8 cellular contexts compared by ENCODE assay signal in genomic region chr1:19596065-19596718, GRCh38. TPM values are rescaled to one million over a fixed set of nuclear protein-coding genes. Genes with fewer than 3 reads are reported as not detected.
DNase-seq lines count a peak whose midpoint lies in the region; ATAC-seq and TF ChIP-seq lines count a peak whose summit lies in the region.

No MANE protein-coding gene starts in this region.

- ATAC-seq in HCT116 (peak; percentile 39), natural killer cell (no peak), HG03565 (IDR thresholded peaks at IDR 0.05; ENCODE audit: unreplicated experiment) (no peak)

- H3K4me1 ChIP-seq in HCT116 (ENCODE audit: control insufficient read depth in 1 of 2, insufficient read depth in 2 of 2, low read length in 2 of 2), result peaks cover 3 to 21% of the 10 kb centered on the region in 2 experiments; a peak in 3 of 4 replicates
- H3K4me1 ChIP-seq in SJCRH30, result peaks cover 4% of the 10 kb centered on the region; the same call in 1 of the 2 replicates
- H3K4me1 ChIP-seq in esophagus (ENCODE audit: control insufficient read depth in 2 of 2, insufficient read depth in 2 of 2, low read length in 1 of 2), result peaks cover 0 to 6% of the 10 kb centered on the region in 2 donors

- DNase-seq in AG09309 (ENCODE audit: low read depth) (no peak), HCT116 (ENCODE audit: low read depth, low spot score) (no peak), SJCRH30 (peak; percentile 75 to 86), natural killer cell (no peak), G401 (ENCODE audit: low spot score) (no peak), islet precursor cell (no peak)

- peaks cover 4% of the 10 kb centered on the region; the same call in 1 of the 2 replicates for H4K20me1 ChIP-seq in HCT116 (ENCODE audit: insufficient read depth)

- H3K27me3 ChIP-seq in HCT116 (ENCODE audit: insufficient read depth, low read length) (no peaks in the 10 kb centered on the region), SJCRH30 (no peaks in the 10 kb centered on the region), esophagus (ENCODE audit: control insufficient read depth in 1 of 2, insufficient read depth in 2 of 2, low read length in 2 of 2) (no peaks in the 10 kb centered on the region)

- CTCF ChIA-PET in HCT116 (lab: Charles Lee), result interaction anchor here (1.0 to 1.4 kb wide), 5 partner anchors 12 to 58 kb away, joined by 3 to 7 read pairs (median 3); no protein-coding TSS in a partner anchor

- peak overlapping the region; percentile 77 for H3K4me3 ChIP-seq in AG09309 (ENCODE audit: control insufficient read depth, low read depth, low read length)
- H3K4me3 ChIP-seq in HCT116 (replicated peaks in 1 of 2; ENCODE audit: low read depth in 1 of 2, low read length in 2 of 2), result peak overlapping the region; percentile 89 to 94
- H3K4me3 ChIP-seq in SJCRH30, result peak overlapping the region; percentile 92
- H3K4me3 ChIP-seq in esophagus (ENCODE audit: low read depth in 1 of 2, low read length in 2 of 2), result peak overlapping the region; percentile 94 to 95

- WGBS in esophagus, 2 donors, result 5% methylated on average over 11 of the region's 11 CpGs

- peak overlapping the region; percentile 83 for H3K4me2 ChIP-seq in HCT116 (ENCODE audit: low read length)

- peaks cover 44% of the 10 kb centered on the region for H3K79me2 ChIP-seq in HCT116 (ENCODE audit: insufficient read depth, low read length)

- H3K27me3 Mint-ChIP-seq in natural killer cell (ENCODE audit: low read depth in 2 of 2), result no peaks in the 10 kb centered on the region

- no peaks in the 10 kb centered on the region for H3K9me3 Mint-ChIP-seq in natural killer cell

- peak overlapping the region; percentile 80 for H3K27ac ChIP-seq in HCT116 (ENCODE audit: low read depth, low read length)
- peak overlapping the region; percentile 93 for H3K27ac ChIP-seq in SJCRH30
- H3K27ac ChIP-seq in esophagus (ENCODE audit: low read depth in 2 of 2, low read length in 1 of 2), result peak overlapping the region; percentile 92 to 97

- no peak for TF ChIP-seq RAD21 in HCT116 (IDR thresholded peaks at IDR 0.05; ENCODE audit: low read depth)

- RAD21 ChIA-PET in HCT116 (lab: Charles Lee; ENCODE audit: low non-redundant PET in 1 of 2, low total read pairs in 2 of 2, uncharacterized antibody in 2 of 2, unreplicated experiment in 2 of 2), result no interaction called here

- H3K9me3 ChIP-seq in HCT116 (ENCODE audit: control insufficient read depth in 1 of 2, insufficient read depth in 1 of 2, low read depth in 1 of 2, low read length in 2 of 2) (no peaks in the 10 kb centered on the region), SJCRH30 (replicated peaks) (no peaks in the 10 kb centered on the region), esophagus (ENCODE audit: control insufficient read depth in 2 of 2, insufficient read depth in 1 of 2, low read depth in 1 of 2, low read length in 1 of 2) (no peaks in the 10 kb centered on the region)

- POLR2A ChIA-PET in HCT116 (lab: Charles Lee), result interaction anchor here (0.9 to 1.9 kb wide), 2 partner anchors 47 to 104 kb away, joined by 3 to 6 read pairs; no protein-coding TSS in a partner anchor

- H2AFZ ChIP-seq in HCT116 (ENCODE audit: low read depth, low read length, poor library complexity, severe bottlenecking), result peak overlapping the region; percentile 18

- in situ Hi-C loops in G401 (cut with HindIII; ENCODE audit: low sequenced_read_pairs), result loop anchor here (25.0 kb wide), 1 partner anchor 209 kb away; no protein-coding TSS in a partner anchor

- intact Hi-C loops in HCT116 (cut with micrococcal nuclease), result loop anchor here (5.0 kb wide), 2 partner anchors 46 to 114 kb away; partner anchors contain the start of gene NBL1
- intact Hi-C loops in natural killer cell (cut with micrococcal nuclease), result loop anchor here (2.0 to 5.0 kb wide), 4 partner anchors 51 to 204 kb away; partner anchors contain the start of gene CAPZB

- BruUV-seq in HCT116 (replicated peaks; lab: Mats Ljungman, UMichigan), result TSS peak; percentile 96

- peak overlapping the region; percentile 100 for H3K4me3 Mint-ChIP-seq in natural killer cell

- H3K36me3 ChIP-seq in HCT116 (ENCODE audit: control insufficient read depth in 1 of 2, insufficient read depth in 2 of 2, low read length in 2 of 2) (no peaks in the 10 kb centered on the region), SJCRH30 (no peaks in the 10 kb centered on the region), esophagus (ENCODE audit: control insufficient read depth in 2 of 2, insufficient read depth in 2 of 2, low read length in 1 of 2) (peaks cover 0 to 3% of the 10 kb centered on the region in 2 donors)

- TF ChIP-seq POLR2A in HCT116 (IDR thresholded peaks at IDR 0.05; ENCODE audit: borderline replicate concordance, extremely low read depth, insufficient read depth, insufficient read length), result no peak

- no peaks in the 10 kb centered on the region for H3K9me2 ChIP-seq in HCT116 (ENCODE audit: insufficient read depth)

- peak overlapping the region; percentile 98 to 100 for H3K27ac Mint-ChIP-seq in natural killer cell

- TF ChIP-seq CTCF in AG09309 (IDR thresholded peaks at IDR 0.05; ENCODE audit: control insufficient read depth, insufficient read depth, low read depth, low read length, missing control alignments) (no peak), HCT116 (IDR thresholded peaks at IDR 0.05 in 2 of 3, conservative IDR thresholded peaks at IDR 0.05 in 1 of 3; ENCODE audit: borderline replicate concordance in 1 of 3, insufficient read depth in 1 of 3, low read depth in 2 of 3, low read length in 2 of 3) (no peak), natural killer cell (IDR thresholded peaks at IDR 0.05) (no peak)

- no peaks in the 10 kb centered on the region for H3K36me3 Mint-ChIP-seq in natural killer cell

- peaks cover 39 to 40% of the 10 kb centered on the region in 2 donors for H3K4me1 Mint-ChIP-seq in natural killer cell

- peak overlapping the region; percentile 94 for H3K9ac ChIP-seq in HCT116 (ENCODE audit: low read length)

TF ChIP-seq in HCT116, 20 proteins besides CTCF, POLR2A, EP300 and RAD21 (continues in another document):
- TF ChIP-seq SP1 (IDR thresholded peaks at IDR 0.05; ENCODE audit: low read depth), result no peak
- TF ChIP-seq FOSL1 (IDR thresholded peaks at IDR 0.05; ENCODE audit: low read depth), result no peak
- TF ChIP-seq EZH2phosphoT487 (IDR thresholded peaks at IDR 0.05; ENCODE audit: borderline replicate concordance), result no peak
- TF ChIP-seq CEBPB (IDR thresholded peaks at IDR 0.05; ENCODE audit: low read depth), result no peak
- TF ChIP-seq ELF1 (IDR thresholded peaks at IDR 0.05; ENCODE audit: borderline replicate concordance, low read depth), result no peak
- no peak for TF ChIP-seq EZH2 (IDR thresholded peaks at IDR 0.05)
- TF ChIP-seq, protein P1, sequence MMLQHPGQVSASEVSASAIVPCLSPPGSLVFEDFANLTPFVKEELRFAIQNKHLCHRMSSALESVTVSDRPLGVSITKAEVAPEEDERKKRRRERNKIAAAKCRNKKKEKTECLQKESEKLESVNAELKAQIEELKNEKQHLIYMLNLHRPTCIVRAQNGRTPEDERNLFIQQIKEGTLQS (IDR thresholded peaks at IDR 0.05), result no peak
- TF ChIP-seq ZFX (IDR thresholded peaks at IDR 0.05), result no peak
- TF ChIP-seq, protein P2, sequence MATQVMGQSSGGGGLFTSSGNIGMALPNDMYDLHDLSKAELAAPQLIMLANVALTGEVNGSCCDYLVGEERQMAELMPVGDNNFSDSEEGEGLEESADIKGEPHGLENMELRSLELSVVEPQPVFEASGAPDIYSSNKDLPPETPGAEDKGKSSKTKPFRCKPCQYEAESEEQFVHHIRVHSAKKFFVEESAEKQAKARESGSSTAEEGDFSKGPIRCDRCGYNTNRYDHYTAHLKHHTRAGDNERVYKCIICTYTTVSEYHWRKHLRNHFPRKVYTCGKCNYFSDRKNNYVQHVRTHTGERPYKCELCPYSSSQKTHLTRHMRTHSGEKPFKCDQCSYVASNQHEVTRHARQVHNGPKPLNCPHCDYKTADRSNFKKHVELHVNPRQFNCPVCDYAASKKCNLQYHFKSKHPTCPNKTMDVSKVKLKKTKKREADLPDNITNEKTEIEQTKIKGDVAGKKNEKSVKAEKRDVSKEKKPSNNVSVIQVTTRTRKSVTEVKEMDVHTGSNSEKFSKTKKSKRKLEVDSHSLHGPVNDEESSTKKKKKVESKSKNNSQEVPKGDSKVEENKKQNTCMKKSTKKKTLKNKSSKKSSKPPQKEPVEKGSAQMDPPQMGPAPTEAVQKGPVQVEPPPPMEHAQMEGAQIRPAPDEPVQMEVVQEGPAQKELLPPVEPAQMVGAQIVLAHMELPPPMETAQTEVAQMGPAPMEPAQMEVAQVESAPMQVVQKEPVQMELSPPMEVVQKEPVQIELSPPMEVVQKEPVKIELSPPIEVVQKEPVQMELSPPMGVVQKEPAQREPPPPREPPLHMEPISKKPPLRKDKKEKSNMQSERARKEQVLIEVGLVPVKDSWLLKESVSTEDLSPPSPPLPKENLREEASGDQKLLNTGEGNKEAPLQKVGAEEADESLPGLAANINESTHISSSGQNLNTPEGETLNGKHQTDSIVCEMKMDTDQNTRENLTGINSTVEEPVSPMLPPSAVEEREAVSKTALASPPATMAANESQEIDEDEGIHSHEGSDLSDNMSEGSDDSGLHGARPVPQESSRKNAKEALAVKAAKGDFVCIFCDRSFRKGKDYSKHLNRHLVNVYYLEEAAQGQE (IDR thresholded peaks at IDR 0.05; ENCODE audit: low read depth), result no peak
- TF ChIP-seq ZNF274 (IDR thresholded peaks at IDR 0.05; ENCODE audit: low read depth, low read length), result no peak
- TF ChIP-seq, protein P3, sequence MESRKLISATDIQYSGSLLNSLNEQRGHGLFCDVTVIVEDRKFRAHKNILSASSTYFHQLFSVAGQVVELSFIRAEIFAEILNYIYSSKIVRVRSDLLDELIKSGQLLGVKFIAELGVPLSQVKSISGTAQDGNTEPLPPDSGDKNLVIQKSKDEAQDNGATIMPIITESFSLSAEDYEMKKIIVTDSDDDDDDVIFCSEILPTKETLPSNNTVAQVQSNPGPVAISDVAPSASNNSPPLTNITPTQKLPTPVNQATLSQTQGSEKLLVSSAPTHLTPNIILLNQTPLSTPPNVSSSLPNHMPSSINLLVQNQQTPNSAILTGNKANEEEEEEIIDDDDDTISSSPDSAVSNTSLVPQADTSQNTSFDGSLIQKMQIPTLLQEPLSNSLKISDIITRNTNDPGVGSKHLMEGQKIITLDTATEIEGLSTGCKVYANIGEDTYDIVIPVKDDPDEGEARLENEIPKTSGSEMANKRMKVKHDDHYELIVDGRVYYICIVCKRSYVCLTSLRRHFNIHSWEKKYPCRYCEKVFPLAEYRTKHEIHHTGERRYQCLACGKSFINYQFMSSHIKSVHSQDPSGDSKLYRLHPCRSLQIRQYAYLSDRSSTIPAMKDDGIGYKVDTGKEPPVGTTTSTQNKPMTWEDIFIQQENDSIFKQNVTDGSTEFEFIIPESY (IDR thresholded peaks at IDR 0.05; ENCODE audit: extremely low read depth, insufficient replicate concordance, low read length), result no peak
- no peak for TF ChIP-seq TCF7L2 (IDR thresholded peaks at IDR 0.05; ENCODE audit: borderline replicate concordance, extremely low read depth, insufficient read depth, insufficient read length)

RNA-seq across cellular contexts. Expression of gene NBL1, which starts 47.9 kb away (rescaled TPM):
- total RNA-seq in HCT116 (2021; ENCODE audit: unreplicated experiment) (75.4 TPM), natural killer cell (10 to 100 TPM; 10.7 to 18.4 (median 11.4) TPM)
- polyA plus RNA-seq in HCT116 (2012), result 98.1 and 129 TPM in 2 replicates
- total RNA-seq in SJCRH30 (2014; rRNA removed; shearing (Covaris generic)), result 3.5 and 4.4 TPM in 2 replicates
- 100 to 1,000 TPM in 1 of 2 donors, 10 to 100 TPM in 1; 91.7 to 111 TPM for polyA plus RNA-seq in esophagus
- 15.8 and 26.2 TPM in 2 replicates for total RNA-seq in G401 (2014; rRNA removed; shearing (Covaris generic))

Comparison
In these comparisons a context has a peak if more than half of its experiments do, and no peak if none do; other contexts are left out.
1. DNase-seq: peak in SJCRH30 (2 of 2); none in AG09309 (single experiment), HCT116 (single experiment), natural killer cell (single experiment), G401 (single experiment) and islet precursor cell (single experiment).
2. Peak in every context shown above with its lines, with median percentiles within 50 percentile points of each other: H3K4me3 ChIP-seq and H3K27ac ChIP-seq.